Comparison of ENCODE assay signal across 19 cellular contexts in genomic region chr6:56984374-56984773, GRCh38. TPM values are rescaled to one million over a fixed set of nuclear protein-coding genes. Genes with fewer than 3 reads are reported as not detected.
A peak's percentile ranks its signal among the peaks of the same experiment; 100 is the strongest.
DNase-seq lines count a peak whose midpoint lies in the region; ATAC-seq and TF ChIP-seq lines count a peak whose summit lies in the region.
"Had no signal": no experiment of that assay in that cellular context is flagged by ENCODE, and none has a peak within 500 bp of the region (broad histone marks: within the 10 kb centered on the region; RNA-seq: fewer than 3 reads in every experiment).

No MANE protein-coding gene starts in this region.

- no peak overlapping the region for H2BK120ac ChIP-seq in IMR-90 (ENCODE audit: low read depth, low read length)

- no peak overlapping the region for H3K14ac ChIP-seq in IMR-90 (replicated peaks; ENCODE audit: low read depth, low read length)

- 0 out of 2 replicates have a peak, but pooled peaks cover 1% of the 10 kb centered on the region for H3K36me3 ChIP-seq in IMR-90 (ENCODE audit: control insufficient read depth, insufficient read depth, low read length)
- H3K36me3 ChIP-seq: left lung, thyroid gland had no signal

- ATAC-seq in IMR-90 (ENCODE audit: low read depth) = no peak
- ATAC-seq: esophagus mucosa, left lung, Panc1 had no signal

- H3K4ac ChIP-seq in IMR-90 (ENCODE audit: low read depth, low read length) = no peak overlapping the region

- no peaks in the 10 kb centered on the region for H3K9me1 ChIP-seq in IMR-90 (ENCODE audit: insufficient read depth, low read length)

- H2AFZ ChIP-seq in IMR-90 (replicated peaks; ENCODE audit: low read length, poor library complexity) = no peak overlapping the region

- H3K27me3 ChIP-seq in IMR-90 (ENCODE audit: control insufficient read depth, insufficient read depth, low read length) = no peaks in the 10 kb centered on the region
- H3K27me3 ChIP-seq: left lung, thyroid gland had no signal

- H3K56ac ChIP-seq in IMR-90 (ENCODE audit: extremely low read depth, insufficient read depth, low read length) = no peak overlapping the region

- TF ChIP-seq RAD21 in IMR-90 (IDR thresholded peaks at IDR 0.05; ENCODE audit: low read length) = no peak

- no peak for TF ChIP-seq POLR2A in IMR-90 (IDR thresholded peaks at IDR 0.05; ENCODE audit: low read depth, low read length)

- H2AK5ac ChIP-seq in IMR-90 (ENCODE audit: low read depth, low read length) = no peak overlapping the region

- H3K4me2 ChIP-seq in IMR-90 (ENCODE audit: low read depth, low read length) = no peak overlapping the region

- no peak overlapping the region for H3K23ac ChIP-seq in IMR-90 (ENCODE audit: low read depth, low read length)

- intact Hi-C loops in IMR-90 (cut with micrococcal nuclease) (no loop called here), cardiac septum (cut with DNase I) (no loop called here)

- no peaks in the 10 kb centered on the region for H3K4me1 ChIP-seq in IMR-90 (ENCODE audit: control insufficient read depth, insufficient read depth, low read length)
- H3K4me1 ChIP-seq: left lung, thyroid gland had no signal

- CTCF ChIA-PET in IMR-90 (lab: Yijun Ruan, JAX) = no interaction called here

- no CpG with 5 or more reads among the region's 4 CpGs for WGBS in IMR-90 (ENCODE audit: extremely low coverage in 2 of 2, insufficient read length in 1 of 2), 2 experiments

- H4K5ac ChIP-seq in IMR-90 (ENCODE audit: low read depth, low read length) = no peak overlapping the region

- TF ChIP-seq CTCF in IMR-90 (conservative IDR thresholded peaks at IDR 0.05; ENCODE audit: low read depth, low read length) = no peak
- TF ChIP-seq CTCF in choroid plexus epithelial cell (conservative IDR thresholded peaks at IDR 0.05; ENCODE audit: low read depth, low read length) = no peak

- H3K27ac ChIP-seq in IMR-90 (ENCODE audit: insufficient read depth, low read length) = no peak overlapping the region
- H3K27ac ChIP-seq: left lung, thyroid gland had no signal

- DNase-seq in IMR-90 (peak; percentile 60), NOMO-1 treated with dmso at 0.1 percent for 144 hours (lab: John Stamatoyannopoulos, UW; ENCODE audit: unreplicated experiment) (peak; percentile 66), choroid plexus epithelial cell (ENCODE audit: low read depth) (peak; percentile 77), stromal cell of bone marrow (ENCODE audit: low read depth) (peak; percentile 57), cardiac septum (ENCODE audit: low spot score) (no peak), GOT3 (lab: John Stamatoyannopoulos, UW) (no peak), globus pallidus (ENCODE audit: low spot score) (no peak)
- DNase-seq: activated B cell treated with CpG ODN at 0.5 μM for 24 hours; aorta; CD4-positive, alpha-beta memory T cell; EL; left lung; NCI-H1436 treated with DMSO at 0.1 percent for 48 hours; thyroid gland had no signal

- no TSS peak for BruUV-seq in IMR-90 (replicated peaks; lab: Mats Ljungman, UMichigan)

- no peak overlapping the region for H4K91ac ChIP-seq in IMR-90 (ENCODE audit: insufficient read depth, low read depth, low read length)

- dilution Hi-C loops in IMR-90 (cut with HindIII; ENCODE audit: low sequenced_read_pairs, unreplicated experiment) = no loop called here

- H3K9me3 ChIP-seq in IMR-90 (ENCODE audit: control insufficient read depth, insufficient read depth, low read length) = no peaks in the 10 kb centered on the region
- H3K9me3 ChIP-seq: left lung, thyroid gland had no signal

- H3K4me3 ChIP-seq in IMR-90 (ENCODE audit: insufficient read depth, low read depth, low read length) (no peak overlapping the region), choroid plexus epithelial cell (ENCODE audit: low read depth, low read length) (no peak overlapping the region)
- H3K4me3 ChIP-seq: left lung, thyroid gland had no signal

- no peaks in the 10 kb centered on the region for H4K20me1 ChIP-seq in IMR-90 (ENCODE audit: insufficient read depth, low read length)

- no peaks in the 10 kb centered on the region for H3K79me1 ChIP-seq in IMR-90 (ENCODE audit: low read depth in 1 of 2, low read length in 2 of 2)

- no peak overlapping the region for H4K8ac ChIP-seq in IMR-90 (ENCODE audit: low read depth in 2 of 2, low read length in 2 of 2)

- H2BK5ac ChIP-seq in IMR-90 (ENCODE audit: low read depth, low read length, poor library complexity, severe bottlenecking) = no peak overlapping the region

- POLR2A ChIA-PET in IMR-90 (lab: Charles Lee; ENCODE audit: unreplicated experiment) = no interaction called here

- H2BK20ac ChIP-seq in IMR-90 (ENCODE audit: low read depth, low read length) = no peak overlapping the region

- in situ Hi-C loops in IMR-90 (cut with MboI; ENCODE audit: low sequenced_read_pairs) = no loop called here

- H2BK15ac ChIP-seq in IMR-90 (ENCODE audit: low read depth, low read length) = no peak overlapping the region

- no peak overlapping the region for H3K9ac ChIP-seq in IMR-90 (ENCODE audit: low read depth, low read length)

- H3K18ac ChIP-seq in IMR-90 (ENCODE audit: low read depth, low read length) = no peak overlapping the region

- no peak overlapping the region for H2AK9ac ChIP-seq in IMR-90 (replicated peaks; ENCODE audit: low read depth, low read length, poor library complexity)

TF ChIP-seq in IMR-90, 13 proteins besides CTCF, POLR2A, EP300 and RAD21:
- TF ChIP-seq USF2 (IDR thresholded peaks at IDR 0.05; ENCODE audit: low read depth, low read length) (no peak), CHD1 (IDR thresholded peaks at IDR 0.05; ENCODE audit: low read depth, low read length) (no peak), CEBPB (IDR thresholded peaks at IDR 0.05; ENCODE audit: low read depth, low read length) (peak; percentile 56; the same call in 1 of the 2 replicates)

RNA-seq across cellular contexts. Expression of gene BEND6, which starts 29.5 kb away (rescaled TPM):
- 9.7 and 10.6 TPM in 2 replicates for total RNA-seq in IMR-90 (2012; rRNA removed)
- polyA plus RNA-seq in IMR-90 (2012; rRNA removed) = 4.0 and 4.1 TPM in 2 replicates
- polyA plus RNA-seq in IMR-90 (2012; cell fraction: cytosol; rRNA removed) = 1.1 TPM in 2 replicates
- polyA plus RNA-seq in IMR-90 (2012; cell fraction: nucleus; rRNA removed; ENCODE audit: low replicate concordance) = 0.66 and 5.0 TPM in 2 replicates
- 1.5 TPM for total RNA-seq in cardiac septum
- total RNA-seq: activated B cell treated with CpG ODN at 0.5 μM for 24 hours; activated CD8-positive, alpha-beta memory T cell treated with anti-CD3 and anti-CD28 coated beads for 36 hours; activated T-helper 2 cell treated with anti-CD3 and anti-CD28 coated beads, Interferon-gamma antibody, Interleukin-2, Interleukin-4, amounts not matched to agents 10 μg/mL and 5 μg/mL and 100 μg/mL, durations not matched to agents 14 hours and 24 hours and 36 hours; CD4-positive, alpha-beta memory T cell; skeletal muscle tissue had no signal
- polyA plus RNA-seq: CD4-positive, alpha-beta memory T cell had no signal

Comparison
In these comparisons a context has a peak if more than half of its experiments do, and no peak if none do; other contexts are left out.
1. DNase-seq: peak in IMR-90 (single experiment), NOMO-1 treated with dmso at 0.1 percent for 144 hours (single experiment), choroid plexus epithelial cell (single experiment) and stromal cell of bone marrow (single experiment); none in cardiac septum (single experiment), GOT3 (single experiment) and globus pallidus (single experiment).